In the genomic region with DNA sequence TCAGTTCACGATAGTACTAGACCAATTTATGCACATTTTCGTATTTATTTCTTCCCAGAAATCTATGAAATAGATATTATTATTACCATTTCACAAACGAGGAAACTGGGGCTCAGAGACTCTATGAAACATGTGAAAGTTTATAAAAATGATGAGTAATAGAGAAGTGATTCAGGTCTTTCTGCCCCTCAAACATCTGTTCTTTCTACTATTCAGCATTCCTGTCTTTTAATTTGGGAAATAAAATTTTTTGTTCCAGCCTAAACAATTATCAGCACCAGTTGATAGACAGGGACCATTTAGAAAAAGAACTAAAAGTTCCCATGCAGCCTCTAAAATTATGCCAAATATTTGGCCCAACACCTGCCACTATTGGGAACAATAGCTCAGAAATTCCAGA, we compare ENCODE assay signal across 32 cellular contexts.
"Had no signal": no experiment of that assay in that cellular context is flagged by ENCODE, and none has a peak within 500 bp of the region (broad histone marks: within the 10 kb centered on the region; RNA-seq: fewer than 3 reads in every experiment).

No MANE protein-coding gene starts in this region.

- H3K27me3 Mint-ChIP-seq: activated B cell treated with CpG ODN at 0.5 μM for 24 hours; activated CD8-positive, alpha-beta T cell treated with anti-CD3 and anti-CD28 coated beads for 36 hours; activated naive CD8-positive, alpha-beta T cell; activated T-helper 17 cell treated with anti-CD3 and anti-CD28 coated beads, Interleukin-2, amount 50 U/mL, for 72 hours; effector memory CD8-positive, alpha-beta T cell; T-helper 17 cell had no signal

- H3K9me3 Mint-ChIP-seq: activated B cell treated with CpG ODN at 0.5 μM for 24 hours; activated CD8-positive, alpha-beta T cell treated with anti-CD3 and anti-CD28 coated beads for 36 hours; activated T-cell treated with anti-CD3 and anti-CD28 coated beads, Interleukin-2, amount 50 U/mL, for 4 hours; effector memory CD8-positive, alpha-beta T cell; T-helper 2 cell treated with Interferon-gamma antibody and Interleukin-4, amounts not matched to agents 5 μg/mL and 100 μg/mL, for 36 hours had no signal

- H3K27me3 ChIP-seq: body of pancreas, esophagus muscularis mucosa, heart left ventricle had no signal

- H3K9me3 ChIP-seq: body of pancreas, esophagus muscularis mucosa, heart left ventricle had no signal

- H3K27ac Mint-ChIP-seq: activated B cell treated with CpG ODN at 0.5 μM for 24 hours; activated CD8-positive, alpha-beta T cell treated with anti-CD3 and anti-CD28 coated beads for 36 hours; activated naive CD8-positive, alpha-beta T cell; activated T-helper 17 cell treated with anti-CD3 and anti-CD28 coated beads, Interleukin-2, amount 50 U/mL, for 72 hours; effector memory CD8-positive, alpha-beta T cell; T-helper 2 cell treated with Interferon-gamma antibody and Interleukin-4, amounts not matched to agents 5 μg/mL and 100 μg/mL, for 36 hours had no signal

- DNase-seq: activated B cell treated with CpG ODN at 0.5 μM for 24 hours; activated CD4-positive, alpha-beta T cell treated with anti-CD3 and anti-CD28 coated beads for 48 hours; activated CD4-positive, alpha-beta T cell treated with anti-CD3 and anti-CD28 coated beads, Interleukin-2, amount 50 U/mL, for 1 hour; activated CD4-positive, alpha-beta T cell treated with anti-CD3 and anti-CD28 coated beads, Interleukin-2, amount 50 U/mL, for 48 hours; activated CD8-positive, alpha-beta memory T cell treated with anti-CD3 and anti-CD28 coated beads for 24 hours; activated CD8-positive, alpha-beta T cell treated with anti-CD3 and anti-CD28 coated beads for 36 hours; activated effector memory CD4-positive, alpha-beta T cell treated with Interleukin-2 at 50 U/mL for 16 hours; activated gamma-delta T cell treated with Interleukin-2 at 50 U/mL for 16 hours; activated naive CD4-positive, alpha-beta T cell treated with anti-CD3 and anti-CD28 coated beads, Interleukin-2, amount 50 U/mL, for 16 hours; activated naive CD4-positive, alpha-beta T cell treated with Interleukin-2 at 50 U/mL for 16 hours; activated T-cell treated with anti-CD3 and anti-CD28 coated beads, Interleukin-2, amount 50 U/mL, for 4 hours; amniotic stem cell; anterior cingulate cortex; body of pancreas; caudate nucleus; cortex of kidney; dermis blood vessel endothelial cell; effector CD4-positive, alpha-beta T cell; effector memory CD8-positive, alpha-beta T cell; erythroblast; heart left ventricle; T-helper 1 cell; T-helper 17 cell; T1000; WERI-Rb-1 had no signal

- H3K4me3 ChIP-seq: body of pancreas, esophagus muscularis mucosa, heart left ventricle had no signal

- H3K4me1 ChIP-seq: body of pancreas, esophagus muscularis mucosa had no signal

- H3K36me3 Mint-ChIP-seq: activated naive CD8-positive, alpha-beta T cell had no signal

- H3K36me3 ChIP-seq: esophagus muscularis mucosa, heart left ventricle, WERI-Rb-1 had no signal

- H3K27ac ChIP-seq: body of pancreas, esophagus muscularis mucosa, heart left ventricle, WERI-Rb-1 had no signal

- ATAC-seq: activated CD4-positive, CD25-positive, alpha-beta regulatory T cell treated with anti-CD3 and anti-CD28 coated beads, Interleukin-2, amount 50 U/mL, for 24 hours; activated CD8-positive, alpha-beta T cell treated with anti-CD3 and anti-CD28 coated beads for 36 hours; activated T-cell treated with anti-CD3 and anti-CD28 coated beads, Interleukin-2, amount 50 U/mL, for 4 hours; activated T-helper 17 cell treated with anti-CD3 and anti-CD28 coated beads, Interleukin-2, amount 50 U/mL, for 72 hours; body of pancreas; effector memory CD8-positive, alpha-beta T cell; heart left ventricle; T-helper 17 cell had no signal

- FAIRE-seq: colon, frontal cortex had no signal

- H3K4me3 Mint-ChIP-seq: activated B cell treated with CpG ODN at 0.5 μM for 24 hours; activated CD8-positive, alpha-beta T cell treated with anti-CD3 and anti-CD28 coated beads for 36 hours; activated T-cell treated with anti-CD3 and anti-CD28 coated beads, Interleukin-2, amount 50 U/mL, for 4 hours; activated T-helper 17 cell treated with anti-CD3 and anti-CD28 coated beads, Interleukin-2, amount 50 U/mL, for 72 hours; effector memory CD8-positive, alpha-beta T cell; T-helper 17 cell; T-helper 2 cell treated with Interferon-gamma antibody and Interleukin-4, amounts not matched to agents 5 μg/mL and 100 μg/mL, for 36 hours had no signal
